Comparison of ENCODE assay signal across 1 cellular context in genomic region chr22:50576070-50576469, GRCh38.
A peak's percentile ranks its signal among the peaks of the same experiment; 100 is the strongest.
TF ChIP-seq lines count a peak whose summit lies in the region.

No MANE protein-coding gene starts in this region.

TF ChIP-seq in HepG2, 621 proteins besides CTCF, POLR2A, EP300 and RAD21 (continues in another document):
- TF ChIP-seq CBX2 (IDR thresholded peaks at IDR 0.05; ENCODE audit: low read depth, low read length), result no peak
- TF ChIP-seq CBX2 (CRISPR knock-in tag; IDR thresholded peaks at IDR 0.05; ENCODE audit: low read depth), result no peak
- TF ChIP-seq SAP130 (CRISPR knock-in tag; IDR thresholded peaks at IDR 0.05; ENCODE audit: low read depth), result peak; percentile 65
- TF ChIP-seq ZNF556 (CRISPR knock-in tag; IDR thresholded peaks at IDR 0.05; ENCODE audit: borderline replicate concordance), result no peak
- TF ChIP-seq PRDM15 (CRISPR knock-in tag; IDR thresholded peaks at IDR 0.05), result no peak
- 0 out of 2 replicates have a peak, but pooled peaks have one; percentile 9 for TF ChIP-seq CEBPG (CRISPR knock-in tag; IDR thresholded peaks at IDR 0.05)
- no peak for TF ChIP-seq NR2F6 (IDR thresholded peaks at IDR 0.05)
- peak; percentile 17; the same call in 1 of the 2 replicates for TF ChIP-seq NR2F6 (CRISPR knock-in tag; IDR thresholded peaks at IDR 0.05)
- no peak for TF ChIP-seq ZNF207 (IDR thresholded peaks at IDR 0.05; ENCODE audit: borderline replicate concordance)
- peak; percentile 30; the same call in 1 of the 2 replicates for TF ChIP-seq GATAD1 (CRISPR knock-in tag; IDR thresholded peaks at IDR 0.05)
- 0 out of 2 replicates have a peak, but pooled peaks have one; percentile 21 for TF ChIP-seq ZBTB38 (CRISPR knock-in tag; IDR thresholded peaks at IDR 0.05)
- TF ChIP-seq MTA3 (CRISPR knock-in tag; IDR thresholded peaks at IDR 0.05), result no peak
- TF ChIP-seq GTF2F1 (IDR thresholded peaks at IDR 0.05; ENCODE audit: low read length), result no peak
- TF ChIP-seq, protein P1, sequence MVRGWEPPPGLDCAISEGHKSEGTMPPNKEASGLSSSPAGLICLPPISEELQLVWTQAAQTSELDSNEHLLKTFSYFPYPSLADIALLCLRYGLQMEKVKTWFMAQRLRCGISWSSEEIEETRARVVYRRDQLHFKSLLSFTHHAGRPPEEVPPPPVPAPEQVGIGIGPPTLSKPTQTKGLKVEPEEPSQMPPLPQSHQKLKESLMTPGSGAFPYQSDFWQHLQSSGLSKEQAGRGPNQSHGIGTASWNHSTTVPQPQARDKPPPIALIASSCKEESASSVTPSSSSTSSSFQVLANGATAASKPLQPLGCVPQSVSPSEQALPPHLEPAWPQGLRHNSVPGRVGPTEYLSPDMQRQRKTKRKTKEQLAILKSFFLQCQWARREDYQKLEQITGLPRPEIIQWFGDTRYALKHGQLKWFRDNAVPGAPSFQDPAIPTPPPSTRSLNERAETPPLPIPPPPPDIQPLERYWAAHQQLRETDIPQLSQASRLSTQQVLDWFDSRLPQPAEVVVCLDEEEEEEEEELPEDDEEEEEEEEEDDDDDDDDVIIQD (CRISPR knock-in tag; IDR thresholded peaks at IDR 0.05; ENCODE audit: low read depth), result peak; percentile 41; the same call in 1 of the 2 replicates
- TF ChIP-seq ZNF841 (CRISPR knock-in tag; IDR thresholded peaks at IDR 0.05; ENCODE audit: borderline replicate concordance), result no peak
- TF ChIP-seq HNF1B (CRISPR knock-in tag; IDR thresholded peaks at IDR 0.05), result peak; percentile 46; the same call in 1 of the 2 replicates
- TF ChIP-seq ZNF235 (CRISPR knock-in tag; IDR thresholded peaks at IDR 0.05; ENCODE audit: borderline replicate concordance), result no peak
- no peak for TF ChIP-seq ZNF281 (CRISPR knock-in tag; IDR thresholded peaks at IDR 0.05; ENCODE audit: borderline replicate concordance)
- TF ChIP-seq MIXL1 (CRISPR knock-in tag; IDR thresholded peaks at IDR 0.05), result 0 out of 2 replicates have a peak, but pooled peaks have one; percentile 47
- TF ChIP-seq RXRB (CRISPR knock-in tag; IDR thresholded peaks at IDR 0.05; ENCODE audit: borderline replicate concordance), result peak; percentile 30; the same call in 1 of the 2 replicates
- TF ChIP-seq ZZZ3 (CRISPR knock-in tag; IDR thresholded peaks at IDR 0.05; ENCODE audit: borderline replicate concordance), result no peak
- TF ChIP-seq ZNF33A (CRISPR knock-in tag; IDR thresholded peaks at IDR 0.05; ENCODE audit: borderline replicate concordance), result no peak
- TF ChIP-seq PATZ1 (CRISPR knock-in tag; IDR thresholded peaks at IDR 0.05), result peak; percentile 37; the same call in 1 of the 2 replicates
- TF ChIP-seq, protein P2, sequence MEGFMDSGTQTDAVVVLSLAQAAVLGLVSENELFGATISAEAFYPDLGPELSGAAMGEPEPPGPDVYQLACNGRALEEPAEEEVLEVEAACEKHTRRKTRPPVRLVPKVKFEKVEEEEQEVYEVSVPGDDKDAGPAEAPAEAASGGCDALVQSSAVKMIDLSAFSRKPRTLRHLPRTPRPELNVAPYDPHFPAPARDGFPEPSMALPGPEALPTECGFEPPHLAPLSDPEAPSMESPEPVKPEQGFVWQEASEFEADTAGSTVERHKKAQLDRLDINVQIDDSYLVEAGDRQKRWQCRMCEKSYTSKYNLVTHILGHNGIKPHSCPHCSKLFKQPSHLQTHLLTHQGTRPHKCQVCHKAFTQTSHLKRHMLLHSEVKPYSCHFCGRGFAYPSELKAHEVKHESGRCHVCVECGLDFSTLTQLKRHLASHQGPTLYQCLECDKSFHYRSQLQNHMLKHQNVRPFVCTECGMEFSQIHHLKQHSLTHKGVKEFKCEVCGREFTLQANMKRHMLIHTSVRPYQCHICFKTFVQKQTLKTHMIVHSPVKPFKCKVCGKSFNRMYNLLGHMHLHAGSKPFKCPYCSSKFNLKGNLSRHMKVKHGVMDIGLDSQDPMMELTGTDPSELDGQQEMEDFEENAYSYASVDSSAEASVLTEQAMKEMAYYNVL (CRISPR knock-in tag; IDR thresholded peaks at IDR 0.05; ENCODE audit: borderline replicate concordance), result 0 out of 2 replicates have a peak, but pooled peaks have one; percentile 35
- no peak for TF ChIP-seq SATB2 (CRISPR knock-in tag; IDR thresholded peaks at IDR 0.05)
- peak; percentile 96 for TF ChIP-seq SMC3 (IDR thresholded peaks at IDR 0.05; ENCODE audit: low read length)
- TF ChIP-seq, protein P3, sequence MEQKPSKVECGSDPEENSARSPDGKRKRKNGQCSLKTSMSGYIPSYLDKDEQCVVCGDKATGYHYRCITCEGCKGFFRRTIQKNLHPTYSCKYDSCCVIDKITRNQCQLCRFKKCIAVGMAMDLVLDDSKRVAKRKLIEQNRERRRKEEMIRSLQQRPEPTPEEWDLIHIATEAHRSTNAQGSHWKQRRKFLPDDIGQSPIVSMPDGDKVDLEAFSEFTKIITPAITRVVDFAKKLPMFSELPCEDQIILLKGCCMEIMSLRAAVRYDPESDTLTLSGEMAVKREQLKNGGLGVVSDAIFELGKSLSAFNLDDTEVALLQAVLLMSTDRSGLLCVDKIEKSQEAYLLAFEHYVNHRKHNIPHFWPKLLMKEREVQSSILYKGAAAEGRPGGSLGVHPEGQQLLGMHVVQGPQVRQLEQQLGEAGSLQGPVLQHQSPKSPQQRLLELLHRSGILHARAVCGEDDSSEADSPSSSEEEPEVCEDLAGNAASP (CRISPR knock-in tag; IDR thresholded peaks at IDR 0.05; ENCODE audit: borderline replicate concordance), result 0 out of 2 replicates have a peak, but pooled peaks have one; percentile 39
- no peak for TF ChIP-seq SOX6 (IDR thresholded peaks at IDR 0.05)
- peak; percentile 23; the same call in 1 of the 2 replicates for TF ChIP-seq SOX6 (CRISPR knock-in tag; IDR thresholded peaks at IDR 0.05)
- TF ChIP-seq ZBTB33 (CRISPR knock-in tag; IDR thresholded peaks at IDR 0.05), result 0 out of 2 replicates have a peak, but pooled peaks have one; percentile 14
- TF ChIP-seq STAG1 (CRISPR knock-in tag; IDR thresholded peaks at IDR 0.05), result peak; percentile 94
- TF ChIP-seq DR1 (CRISPR knock-in tag; IDR thresholded peaks at IDR 0.05), result peak; percentile 43; the same call in 1 of the 2 replicates
- TF ChIP-seq ZFP36 (IDR thresholded peaks at IDR 0.05; ENCODE audit: borderline replicate concordance, low read depth, low read length, partially characterized antibody), result no peak
- TF ChIP-seq IRF2 (CRISPR knock-in tag; IDR thresholded peaks at IDR 0.05), result 0 out of 2 replicates have a peak, but pooled peaks have one; percentile 41
- 0 out of 2 replicates have a peak, but pooled peaks have one; percentile 49 for TF ChIP-seq ERF (CRISPR knock-in tag; IDR thresholded peaks at IDR 0.05)
- TF ChIP-seq TEAD3 (CRISPR knock-in tag; optimal IDR thresholded peaks at IDR 0.05; ENCODE audit: borderline replicate concordance), result peak; percentile 87
- TF ChIP-seq ZNF331 (CRISPR knock-in tag; IDR thresholded peaks at IDR 0.05), result peak; percentile 26; the same call in 1 of the 2 replicates
- TF ChIP-seq POLR2G (IDR thresholded peaks at IDR 0.05; ENCODE audit: low read depth, low read length), result no peak
